8 cellular contexts compared by ENCODE assay signal in genomic region chr2:20448246-20449046, GRCh38. TPM values are rescaled to one million over a fixed set of nuclear protein-coding genes. Genes with fewer than 3 reads are reported as not detected.
DNase-seq lines count a peak whose midpoint lies in the region; ATAC-seq, FAIRE-seq and TF ChIP-seq lines count a peak whose summit lies in the region.

No MANE protein-coding gene starts in this region.

- peak in 2 of 8 donors; percentile 0 to 3 for ATAC-seq in heart right ventricle
- no peak for ATAC-seq in Right ventricle myocardium superior (ENCODE audit: poor library complexity)
- ATAC-seq in HepG2 = no peak

- in situ Hi-C loops in brain microvascular endothelial cell (cut with HindIII; ENCODE audit: low pct_ligation_motif_present, low sequenced_read_pairs) (no loop called here), HepG2 (cut with HindIII; ENCODE audit: extremely low pct_ligation_motif_present, low pct_unique_long_range_greater_than_20kb) (loop anchor here (5.0 kb wide), 3 partner anchors 89 to 189 kb away; no protein-coding TSS in a partner anchor)

- peak; percentile 39 to 82; a peak in 3 of 4 replicates for TF ChIP-seq POLR2A in HepG2 (IDR thresholded peaks at IDR 0.05; ENCODE audit: insufficient read depth in 1 of 2, low read depth in 2 of 2, low read length in 2 of 2)

- peak overlapping the region; percentile 85 for H3K4me2 ChIP-seq in HepG2 (ENCODE audit: low read depth, low read length)

- H3K4me3 ChIP-seq in heart right ventricle = peak overlapping the region; percentile 81 to 97 (median 93)
- peak overlapping the region; percentile 98 for H3K4me3 ChIP-seq in brain microvascular endothelial cell (ENCODE audit: low read depth, low read length)
- H3K4me3 ChIP-seq in HepG2 (replicated peaks in 1 of 3; ENCODE audit: insufficient read depth in 1 of 3, low read depth in 2 of 3, low read length in 3 of 3) = peak overlapping the region; percentile 73 to 97 (median 78)

- intact Hi-C loops in heart right ventricle (cut with DNase I) = loop anchor here in 5 of 10 donors (2.0 to 5.0 kb wide), 3 partner anchors 124 to 169 kb away; no protein-coding TSS in a partner anchor
- intact Hi-C loops in Right ventricle myocardium superior (cut with DNase I) = no loop called here
- intact Hi-C loops in HepG2 (cut with micrococcal nuclease; ENCODE audit: unreplicated experiment) = no loop called here

- peak overlapping the region; percentile 95 to 100 (median 99) for H3K27ac ChIP-seq in heart right ventricle
- peak overlapping the region; percentile 94 for H3K27ac ChIP-seq in brain microvascular endothelial cell
- peak overlapping the region; percentile 92 for H3K27ac ChIP-seq in HepG2 (ENCODE audit: extremely low read length, insufficient read depth, low read length)
- H3K27ac ChIP-seq in substantia nigra (ENCODE audit: low read depth, low read length, poor library complexity, severe bottlenecking) = peak overlapping the region; percentile 99

- peaks cover 37% of the 10 kb centered on the region for H4K20me1 ChIP-seq in HepG2 (ENCODE audit: insufficient read depth, low read length)

- peak overlapping the region; percentile 99 for H3K9ac ChIP-seq in HepG2 (ENCODE audit: insufficient read depth, low read depth, low read length)

- BruUV-seq in HepG2 (replicated peaks; lab: Mats Ljungman, UMichigan) = TSS peak; percentile 68

- 3 to 9% methylated on average over 27 of the region's 27 CpGs for WGBS in heart right ventricle, 2 donors
- WGBS in HepG2 (ENCODE audit: low lambda C conversion rate) = 2% methylated on average over 26 of the region's 27 CpGs

- no peak overlapping the region for H2AFZ ChIP-seq in HepG2 (ENCODE audit: low read length)

- no peaks in the 10 kb centered on the region for H3K9me3 ChIP-seq in heart right ventricle
- no peaks in the 10 kb centered on the region for H3K9me3 ChIP-seq in HepG2 (ENCODE audit: low read length)

- no peak for TF ChIP-seq RAD21 in HepG2 (CRISPR knock-in tag; IDR thresholded peaks at IDR 0.05)

- no peak for TF ChIP-seq EP300 in HepG2 (IDR thresholded peaks at IDR 0.05; ENCODE audit: low read depth in 2 of 2, low read length in 2 of 2)
- no peak for TF ChIP-seq EP300 in HepG2 (CRISPR knock-in tag; IDR thresholded peaks at IDR 0.05; ENCODE audit: borderline replicate concordance)

- H3K4me1 ChIP-seq in heart right ventricle (peaks cover 14 to 60% (median 53%) of the 10 kb centered on the region in 9 donors), HepG2 (ENCODE audit: insufficient read depth, low read length) (peaks cover 68% of the 10 kb centered on the region)

- H3K36me3 ChIP-seq in heart right ventricle (peaks cover 0 to 25% (median 12%) of the 10 kb centered on the region in 9 donors), brain microvascular endothelial cell (replicated peaks) (peaks cover 18% of the 10 kb centered on the region), HepG2 (replicated peaks in 1 of 2; ENCODE audit: control insufficient read depth in 1 of 2, insufficient read depth in 2 of 2, low read length in 2 of 2) (peaks cover 2 to 14% of the 10 kb centered on the region in 2 experiments; a peak in 4 of 5 replicates)

- POLR2A ChIA-PET in HepG2 (lab: Yijun Ruan, JAX) = interaction anchor here (0.7 to 18.3 kb wide), 29 partner anchors 10 to 218 kb away, joined by 3 to 1537 read pairs (median 33); partner anchors contain the start of genes GDF7 and HS1BP3

- no peak for DNase-seq in heart right ventricle
- no peak for DNase-seq in Right ventricle myocardium superior
- no peak for DNase-seq in brain microvascular endothelial cell
- DNase-seq in HepG2 (ENCODE audit: low spot score) = no peak
- DNase-seq in substantia nigra (lab: John Stamatoyannopoulos, UW) = peak in 26 of 49 donors; percentile 20 to 77 (median 51)
- DNase-seq in NCI-H2081 (lab: John Stamatoyannopoulos, UW) = no peak
- DNase-seq in HUDEP-2 (lab: John Stamatoyannopoulos, UW; ENCODE audit: unreplicated experiment in 76 of 76) = no peak
- DNase-seq in OCI-M2 (lab: John Stamatoyannopoulos, UW; ENCODE audit: unreplicated experiment) = no peak

- no peak for FAIRE-seq in HepG2 (lab: Jason Lieb, UNC)

- CTCF ChIA-PET in HepG2 (lab: Yijun Ruan, JAX; ENCODE audit: low intra/inter-chr PET ratio, low total read pairs) = interaction anchor here (1.2 kb wide), 1 partner anchor 194 kb away, joined by 3 read pairs; no protein-coding TSS in a partner anchor

- peaks cover 39% of the 10 kb centered on the region for H3K79me2 ChIP-seq in HepG2 (ENCODE audit: insufficient read depth, low read length)

- H3K27me3 ChIP-seq in heart right ventricle = no peaks in the 10 kb centered on the region
- H3K27me3 ChIP-seq in brain microvascular endothelial cell (replicated peaks) = no peaks in the 10 kb centered on the region
- H3K27me3 ChIP-seq in HepG2 (ENCODE audit: control insufficient read depth in 1 of 2, insufficient read depth in 2 of 2, low read length in 2 of 2) = no peaks in the 10 kb centered on the region; a peak in 1 of 5 replicates

- TF ChIP-seq CTCF in heart right ventricle (IDR thresholded peaks at IDR 0.05) = no peak
- TF ChIP-seq CTCF in brain microvascular endothelial cell (IDR thresholded peaks at IDR 0.05; ENCODE audit: low read depth, low read length, missing control alignments) = no peak
- TF ChIP-seq CTCF in HepG2 (CRISPR knock-in tag; IDR thresholded peaks at IDR 0.05) = no peak

TF ChIP-seq in HepG2, 621 proteins besides CTCF, POLR2A, EP300 and RAD21 (continues in another document):
- TF ChIP-seq ARID2 (CRISPR knock-in tag; IDR thresholded peaks at IDR 0.05; ENCODE audit: borderline replicate concordance) (no peak), ZMAT3 (CRISPR knock-in tag; conservative IDR thresholded peaks at IDR 0.05) (0 out of 2 replicates have a peak, but pooled peaks have one; percentile 35), ZC3H13 (CRISPR knock-in tag; IDR thresholded peaks at IDR 0.05) (peak; percentile 99; the same call in 1 of the 2 replicates), PATZ1 (CRISPR knock-in tag; IDR thresholded peaks at IDR 0.05) (0 out of 2 replicates have a peak, but pooled peaks have one; percentile 21), SP4 (CRISPR knock-in tag; IDR thresholded peaks at IDR 0.05) (peak; percentile 43; the same call in 1 of the 2 replicates), MED1 (CRISPR knock-in tag; IDR thresholded peaks at IDR 0.05) (0 out of 2 replicates have a peak, but pooled peaks have one; percentile 17), ZBTB20 (CRISPR knock-in tag; IDR thresholded peaks at IDR 0.05; ENCODE audit: borderline replicate concordance, low read depth) (0 out of 2 replicates have a peak, but pooled peaks have one; percentile 10), ZNF619 (CRISPR knock-in tag; IDR thresholded peaks at IDR 0.05) (no peak), TP53 (CRISPR knock-in tag; conservative IDR thresholded peaks at IDR 0.05) (no peak), HMG20B (CRISPR knock-in tag; conservative IDR thresholded peaks at IDR 0.05) (no peak), LCORL (IDR thresholded peaks at IDR 0.05) (no peak), LCORL (CRISPR knock-in tag; IDR thresholded peaks at IDR 0.05) (no peak), TEAD3 (CRISPR knock-in tag; optimal IDR thresholded peaks at IDR 0.05; ENCODE audit: borderline replicate concordance) (peak; percentile 12), FOXA3 (CRISPR knock-in tag; IDR thresholded peaks at IDR 0.05) (0 out of 2 replicates have a peak, but pooled peaks have one; percentile 7), ZNF598 (CRISPR knock-in tag; IDR thresholded peaks at IDR 0.05; ENCODE audit: borderline replicate concordance) (no peak), SMAD1 (CRISPR knock-in tag; IDR thresholded peaks at IDR 0.05; ENCODE audit: borderline replicate concordance, low read depth) (no peak)

RNA-seq across cellular contexts. Expression of gene RHOB, which starts 1.6 kb away (rescaled TPM):
- total RNA-seq in heart right ventricle = 100 to 1,000 TPM; 105 to 313 (median 157) TPM
- polyA plus RNA-seq in heart right ventricle = 100 to 1,000 TPM; 151 to 337 TPM
- 199 TPM for total RNA-seq in Right ventricle myocardium superior
- 192 and 268 TPM in 2 replicates for total RNA-seq in HepG2 (2016; rRNA removed; fragmentation: Illumina TruSeq; extraction: Trizol)
- 40.2 and 44.0 TPM in 2 replicates for total RNA-seq in HepG2 (2016; cell fraction: cytosol; rRNA removed; fragmentation: Illumina TruSeq; extraction: Trizol; ENCODE audit: low read depth)
- total RNA-seq in HepG2 (2016; cell fraction: insoluble cytoplasmic fraction; rRNA removed; fragmentation: Illumina TruSeq; extraction: Trizol) = 176 and 281 TPM in 2 replicates
- 165 and 177 TPM in 2 replicates for total RNA-seq in HepG2 (2016; cell fraction: membrane; rRNA removed; fragmentation: Illumina TruSeq; extraction: Trizol)
- total RNA-seq in HepG2 (2016; cell fraction: nucleus; rRNA removed; fragmentation: Illumina TruSeq; extraction: Trizol) = 193 and 207 TPM in 2 replicates
- 192 and 237 TPM in 2 replicates for polyA plus RNA-seq in HepG2 (2011; rRNA removed)
- polyA plus RNA-seq in HepG2 (2011; cell fraction: cytosol; rRNA removed) = 193 and 210 TPM in 2 replicates
- polyA plus RNA-seq in HepG2 (2011; cell fraction: nucleus; rRNA removed) = 241 and 269 TPM in 2 replicates
- 158 and 213 TPM in 2 replicates for polyA plus RNA-seq in HepG2 (2012)
- 33.6 and 36.3 TPM in 2 replicates for polyA plus RNA-seq in HepG2 (2016; cell fraction: cytosol; fragmentation: Illumina TruSeq; extraction: Trizol; ENCODE audit: low read depth)
- polyA plus RNA-seq in HepG2 (2016; cell fraction: insoluble cytoplasmic fraction; fragmentation: Illumina TruSeq; extraction: Trizol; ENCODE audit: low read depth) = 232 and 273 TPM in 2 replicates
- polyA plus RNA-seq in HepG2 (2016; cell fraction: membrane; fragmentation: Illumina TruSeq; extraction: Trizol; ENCODE audit: low read depth) = 112 and 122 TPM in 2 replicates
- polyA plus RNA-seq in HepG2 (2016; cell fraction: nucleus; fragmentation: Illumina TruSeq; extraction: Trizol; ENCODE audit: insufficient read depth, low read depth) = 333 and 350 TPM in 2 replicates
- polyA minus RNA-seq in HepG2 (2011; rRNA and poly(A)+ RNA removed; ENCODE audit: low replicate concordance) = 88.5 and 225 TPM in 2 replicates
- polyA minus RNA-seq in HepG2 (2011; cell fraction: cytosol; rRNA and poly(A)+ RNA removed) = 132 and 167 TPM in 2 replicates
- polyA minus RNA-seq in HepG2 (2011; cell fraction: nucleus; rRNA and poly(A)+ RNA removed) = 162 and 170 TPM in 2 replicates

Comparison
In these comparisons a context has a peak if more than half of its experiments do, and no peak if none do; other contexts are left out.
1. DNase-seq: peak in substantia nigra (26 of 49); none in heart right ventricle (0 of 2), Right ventricle myocardium superior (single experiment), brain microvascular endothelial cell (single experiment), HepG2 (single experiment), NCI-H2081 (0 of 2), HUDEP-2 (0 of 76) and OCI-M2 (single experiment).
2. Peak in every context shown above with its lines, with median percentiles within 50 percentile points of each other: H3K27ac ChIP-seq and H3K4me3 ChIP-seq.